ENCODE assay signal across 21 cellular contexts in genomic region chr1:23150742-23151141, GRCh38.
"Had no signal": no experiment of that assay in that cellular context is flagged by ENCODE, and none has a peak within 500 bp of the region (broad histone marks: within the 10 kb centered on the region; RNA-seq: fewer than 3 reads in every experiment).

No MANE protein-coding gene starts in this region.

- H3K4me3 ChIP-seq: adrenal gland, SK-N-MC had no signal

- ATAC-seq: activated CD8-positive, alpha-beta T cell treated with anti-CD3 and anti-CD28 coated beads, Interleukin-2, amount 10 ng/mL, durations not matched to agents 7 days and 5 days; PC-3; WTC11 had no signal

- H3K27me3 ChIP-seq: adrenal gland had no signal

- DNase-seq: activated CD4-positive, alpha-beta T cell treated with anti-CD3 and anti-CD28 coated beads for 48 hours; activated CD4-positive, alpha-beta T cell treated with anti-CD3 and anti-CD28 coated beads, Interleukin-2, amount 50 U/mL, for 4 hours; activated CD4-positive, CD25-positive, alpha-beta regulatory T cell treated with anti-CD3 and anti-CD28 coated beads, Interleukin-2, amount 50 U/mL, for 72 hours; activated CD8-positive, alpha-beta memory T cell treated with anti-CD3 and anti-CD28 coated beads, Interleukin-2, amount 50 U/mL, for 48 hours; activated CD8-positive, alpha-beta T cell treated with anti-CD3 and anti-CD28 coated beads, Interleukin-2, amount 10 ng/mL, durations not matched to agents 7 days and 5 days; activated naive CD4-positive, alpha-beta T cell treated with anti-CD3 and anti-CD28 coated beads, Interleukin-2, amount 50 U/mL, for 16 hours; activated naive CD8-positive, alpha-beta T cell treated with anti-CD3 and anti-CD28 coated beads, Interleukin-2, amount 10 ng/mL, durations not matched to agents 7 days and 5 days; activated T-cell treated with anti-CD3 and anti-CD28 coated beads, Interleukin-2, amount 50 U/mL, for 1 hour; adrenal gland; anterior cingulate cortex; caudate nucleus; KG1; NCI-H1092 treated with DMSO at 0.1 percent for 48 hours; NCI-H1436; NCI-H187; NCI-H2081 treated with DMSO at 0.1 percent for 48 hours; NCI-H524; PC-3; T-helper 1 cell had no signal

- H3K9me3 ChIP-seq: adrenal gland had no signal
